Comparison of ENCODE assay signal across 1 cellular context in the genomic region with DNA sequence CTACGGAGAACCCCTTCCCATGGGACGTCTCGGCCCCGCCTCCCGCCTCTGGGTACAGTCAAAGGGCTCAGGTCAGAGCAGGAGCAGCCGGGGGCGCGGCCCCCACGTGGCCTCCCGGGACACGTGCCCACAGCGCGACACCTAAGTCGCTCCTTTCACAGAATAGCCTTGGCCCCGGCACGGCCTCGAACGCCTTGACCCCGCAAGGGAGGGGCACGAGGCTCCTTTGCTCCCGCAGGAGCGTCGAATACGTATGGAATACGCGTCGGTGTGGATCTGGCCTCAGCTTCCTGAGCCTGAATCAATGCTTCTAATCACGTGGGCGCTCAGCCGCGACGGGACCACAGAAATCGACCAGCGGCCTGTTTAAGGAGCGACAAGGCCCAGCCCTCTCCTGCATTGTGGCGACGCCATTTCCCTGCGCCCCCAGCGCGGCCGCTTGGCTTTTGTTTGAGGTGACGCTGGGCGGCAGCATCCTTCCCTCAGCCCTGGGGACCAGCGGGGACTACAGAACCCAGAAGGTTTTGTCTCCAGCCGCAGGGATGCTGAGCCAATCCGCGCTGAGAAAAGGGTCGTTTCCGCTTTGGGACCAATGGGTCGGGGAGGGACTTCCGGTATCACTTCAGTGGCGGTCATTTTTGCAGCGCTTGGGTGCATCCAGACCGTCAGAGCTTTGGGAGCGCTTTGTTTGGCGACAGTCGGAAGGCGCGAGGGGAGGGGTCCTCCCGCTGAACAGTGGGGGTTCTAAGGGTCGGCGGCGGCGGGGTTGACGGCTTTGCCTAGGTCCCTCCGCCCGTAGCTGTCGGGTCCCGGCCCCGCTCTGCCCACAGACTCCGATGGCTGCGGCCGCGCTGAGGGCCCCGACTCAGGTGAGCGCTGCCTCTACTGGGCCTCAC.
TF ChIP-seq lines count a peak whose summit lies in the region.

TSS of gene ZIK1 (plus strand) at position 625 of the 896 bp plus-strand sequence. CDS start at position 837, 212 bp downstream.

TF ChIP-seq in HepG2, 621 proteins besides CTCF, POLR2A, EP300 and RAD21 (continued from another document and continues in another):
- TF ChIP-seq ZNF574 (CRISPR knock-in tag; IDR thresholded peaks at IDR 0.05): peak; percentile 41; the same call in 1 of the 2 replicates
- TF ChIP-seq ZNF660 (CRISPR knock-in tag; IDR thresholded peaks at IDR 0.05; ENCODE audit: borderline replicate concordance, low read depth): no peak
- TF ChIP-seq ZNF598 (CRISPR knock-in tag; IDR thresholded peaks at IDR 0.05; ENCODE audit: borderline replicate concordance): peak; percentile 33; the same call in 1 of the 2 replicates
- no peak for TF ChIP-seq REST (IDR thresholded peaks at IDR 0.05; ENCODE audit: borderline replicate concordance in 1 of 2, low read depth in 1 of 2, low read length in 2 of 2)
- TF ChIP-seq ZNF724P (CRISPR knock-in tag; IDR thresholded peaks at IDR 0.05; ENCODE audit: borderline replicate concordance): 0 out of 2 replicates have a peak, but pooled peaks have one; percentile 38
- no peak for TF ChIP-seq SOX5 (CRISPR knock-in tag; IDR thresholded peaks at IDR 0.05; ENCODE audit: borderline replicate concordance)
- TF ChIP-seq, protein P1, sequence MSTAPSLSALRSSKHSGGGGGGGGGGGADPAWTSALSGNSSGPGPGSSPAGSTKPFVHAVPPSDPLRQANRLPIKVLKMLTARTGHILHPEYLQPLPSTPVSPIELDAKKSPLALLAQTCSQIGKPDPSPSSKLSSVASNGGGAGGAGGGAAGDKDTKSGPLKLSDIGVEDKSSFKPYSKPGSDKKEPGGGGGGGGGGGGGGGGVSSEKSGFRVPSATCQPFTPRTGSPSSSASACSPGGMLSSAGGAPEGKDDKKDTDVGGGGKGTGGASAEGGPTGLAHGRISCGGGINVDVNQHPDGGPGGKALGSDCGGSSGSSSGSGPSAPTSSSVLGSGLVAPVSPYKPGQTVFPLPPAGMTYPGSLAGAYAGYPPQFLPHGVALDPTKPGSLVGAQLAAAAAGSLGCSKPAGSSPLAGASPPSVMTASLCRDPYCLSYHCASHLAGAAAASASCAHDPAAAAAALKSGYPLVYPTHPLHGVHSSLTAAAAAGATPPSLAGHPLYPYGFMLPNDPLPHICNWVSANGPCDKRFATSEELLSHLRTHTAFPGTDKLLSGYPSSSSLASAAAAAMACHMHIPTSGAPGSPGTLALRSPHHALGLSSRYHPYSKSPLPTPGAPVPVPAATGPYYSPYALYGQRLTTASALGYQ (CRISPR knock-in tag; IDR thresholded peaks at IDR 0.05): no peak
- TF ChIP-seq CEBPG (CRISPR knock-in tag; IDR thresholded peaks at IDR 0.05): no peak
- TF ChIP-seq NFIB (CRISPR knock-in tag; IDR thresholded peaks at IDR 0.05; ENCODE audit: borderline replicate concordance): 0 out of 2 replicates have a peak, but pooled peaks have one; percentile 26
- TF ChIP-seq PHF20 (CRISPR knock-in tag; IDR thresholded peaks at IDR 0.05): peak; percentile 55; the same call in 1 of the 2 replicates
- TF ChIP-seq ZNF713 (CRISPR knock-in tag; IDR thresholded peaks at IDR 0.05): no peak
- TF ChIP-seq NONO (IDR thresholded peaks at IDR 0.05): no peak
- 0 out of 2 replicates have a peak, but pooled peaks have one; percentile 15 for TF ChIP-seq NONO (CRISPR knock-in tag; conservative IDR thresholded peaks at IDR 0.05)
- peak; percentile 62 for TF ChIP-seq ZFX (CRISPR knock-in tag; IDR thresholded peaks at IDR 0.05; ENCODE audit: low read depth)
- TF ChIP-seq GABPB1 (CRISPR knock-in tag; IDR thresholded peaks at IDR 0.05): peak; percentile 96
- TF ChIP-seq ZBTB42 (CRISPR knock-in tag; IDR thresholded peaks at IDR 0.05): no peak
- TF ChIP-seq DBP (CRISPR knock-in tag; IDR thresholded peaks at IDR 0.05; ENCODE audit: not compliant biosample characterization): no peak
- no peak for TF ChIP-seq PLRG1 (conservative IDR thresholded peaks at IDR 0.05)
- 0 out of 2 replicates have a peak, but pooled peaks have one; percentile 30 for TF ChIP-seq ZNF556 (CRISPR knock-in tag; IDR thresholded peaks at IDR 0.05; ENCODE audit: borderline replicate concordance)
- peak; percentile 54; the same call in 1 of the 2 replicates for TF ChIP-seq GMEB1 (CRISPR knock-in tag; IDR thresholded peaks at IDR 0.05; ENCODE audit: borderline replicate concordance)
- TF ChIP-seq RXRA (CRISPR knock-in tag; IDR thresholded peaks at IDR 0.05): no peak
- TF ChIP-seq ARID4A (CRISPR knock-in tag; IDR thresholded peaks at IDR 0.05; ENCODE audit: borderline replicate concordance): peak; percentile 80
- no peak for TF ChIP-seq CHD4 (IDR thresholded peaks at IDR 0.05; ENCODE audit: borderline replicate concordance, low read length)
- TF ChIP-seq ZNF670 (CRISPR knock-in tag; IDR thresholded peaks at IDR 0.05; ENCODE audit: borderline replicate concordance): no peak
- no peak for TF ChIP-seq ZSCAN22 (CRISPR knock-in tag; IDR thresholded peaks at IDR 0.05)
- no peak for TF ChIP-seq STAG1 (CRISPR knock-in tag; IDR thresholded peaks at IDR 0.05)
- TF ChIP-seq HDAC1 (CRISPR knock-in tag; IDR thresholded peaks at IDR 0.05): peak; percentile 25; the same call in 1 of the 2 replicates
- TF ChIP-seq HNF4A (CRISPR knock-in tag; IDR thresholded peaks at IDR 0.05): no peak
- no peak for TF ChIP-seq MED13 (CRISPR knock-in tag; IDR thresholded peaks at IDR 0.05)
- no peak for TF ChIP-seq RARA (CRISPR knock-in tag; IDR thresholded peaks at IDR 0.05)
- TF ChIP-seq ZNF512 (CRISPR knock-in tag; IDR thresholded peaks at IDR 0.05): no peak
- TF ChIP-seq ZBTB37 (CRISPR knock-in tag; IDR thresholded peaks at IDR 0.05): no peak
- no peak for TF ChIP-seq PTBP1 (IDR thresholded peaks at IDR 0.05; ENCODE audit: low read depth, low read length, poor library complexity, severe bottlenecking)
- TF ChIP-seq TFDP1 (CRISPR knock-in tag; IDR thresholded peaks at IDR 0.05; ENCODE audit: borderline replicate concordance): peak; percentile 80; the same call in 1 of the 2 replicates
